ENCODE assay signal across 23 cellular contexts in genomic region chr4:77712675-77713074, GRCh38.
DNase-seq lines count a peak whose midpoint lies in the region; ATAC-seq, FAIRE-seq and TF ChIP-seq lines count a peak whose summit lies in the region.
"Had no signal": no experiment of that assay in that cellular context is flagged by ENCODE, and none has a peak within 500 bp of the region (broad histone marks: within the 10 kb centered on the region; RNA-seq: fewer than 3 reads in every experiment).

No MANE protein-coding gene starts in this region.

- H3K27ac Mint-ChIP-seq in activated naive CD4-positive, alpha-beta T cell treated with anti-CD3 and anti-CD28 coated beads, Interleukin-2, amount 50 U/mL, for 24 hours, result peak overlapping the region; percentile 6
- H3K27ac Mint-ChIP-seq in activated naive CD4-positive, alpha-beta T cell treated with anti-CD3 and anti-CD28 coated beads, Interleukin-2, amount 50 U/mL, for 72 hours, result no peak overlapping the region
- H3K27ac Mint-ChIP-seq in CD4-positive, alpha-beta T cell, result peak overlapping the region; percentile 19
- H3K27ac Mint-ChIP-seq in stimulated activated effector memory CD8-positive, alpha-beta T cell treated with anti-CD3 and anti-CD28 coated beads, Interleukin-12 subunit alpha, Interleukin-12 subunit beta, amount 100 ng/mL, for 72 hours, result peak overlapping the region; percentile 5

- no peak for TF ChIP-seq CTCF in CD4-positive, alpha-beta T cell (IDR thresholded peaks at IDR 0.05)
- TF ChIP-seq CTCF in GM12878 (IDR thresholded peaks at IDR 0.05 in 2 of 3, conservative IDR thresholded peaks at IDR 0.05 in 1 of 3; ENCODE audit: control insufficient read depth in 2 of 3, extremely low read depth in 1 of 3, insufficient read depth in 1 of 3, low read depth in 3 of 3, low read length in 3 of 3) (no peak), RWPE1 (conservative IDR thresholded peaks at IDR 0.05; ENCODE audit: low read depth) (no peak)

- WGBS in GM12878 (ENCODE audit: insufficient coverage, insufficient replicate concordance, low lambda C conversion rate, missing lambda C conversion rate), result 100% methylated on average over 1 of the region's 1 CpG

- BruUV-seq in GM12878 (replicated peaks; lab: Mats Ljungman, UMichigan), result no TSS peak

- no peaks in the 10 kb centered on the region for H3K9me3 Mint-ChIP-seq in activated naive CD4-positive, alpha-beta T cell treated with anti-CD3 and anti-CD28 coated beads, Interleukin-2, amount 50 U/mL, for 24 hours
- H3K9me3 Mint-ChIP-seq in activated naive CD4-positive, alpha-beta T cell treated with anti-CD3 and anti-CD28 coated beads, Interleukin-2, amount 50 U/mL, for 72 hours, result peaks cover 0 to 3% of the 10 kb centered on the region in 2 donors
- no peaks in the 10 kb centered on the region for H3K9me3 Mint-ChIP-seq in CD4-positive, alpha-beta T cell
- no peaks in the 10 kb centered on the region for H3K9me3 Mint-ChIP-seq in stimulated activated effector memory CD8-positive, alpha-beta T cell treated with anti-CD3 and anti-CD28 coated beads, Interleukin-12 subunit alpha, Interleukin-12 subunit beta, amount 100 ng/mL, for 72 hours

- no peak overlapping the region for H3K4me3 Mint-ChIP-seq in activated naive CD4-positive, alpha-beta T cell treated with anti-CD3 and anti-CD28 coated beads, Interleukin-2, amount 50 U/mL, for 24 hours
- H3K4me3 Mint-ChIP-seq in CD4-positive, alpha-beta T cell, result no peak overlapping the region
- H3K4me3 Mint-ChIP-seq in stimulated activated effector memory CD8-positive, alpha-beta T cell treated with anti-CD3 and anti-CD28 coated beads, Interleukin-12 subunit alpha, Interleukin-12 subunit beta, amount 100 ng/mL, for 72 hours, result no peak overlapping the region
- H3K4me3 Mint-ChIP-seq: B cell had no signal

- no peak for TF ChIP-seq RAD21 in GM12878 (IDR thresholded peaks at IDR 0.05; ENCODE audit: insufficient read depth, low read depth, low read length)

- TF ChIP-seq POLR2A in GM12878 (IDR thresholded peaks at IDR 0.05; ENCODE audit: low read depth, low read length), result no peak

- no peak for DNase-seq in activated naive CD4-positive, alpha-beta T cell treated with anti-CD3 and anti-CD28 coated beads, Interleukin-2, amount 50 U/mL, for 72 hours (ENCODE audit: low spot score in 2 of 2)
- DNase-seq in CD4-positive, alpha-beta T cell, result no peak
- DNase-seq in GM12878 (ENCODE audit: low read depth, low spot score) (no peak), RWPE1 (ENCODE audit: low spot score) (no peak)
- no peak for DNase-seq in stimulated activated effector memory CD8-positive, alpha-beta T cell treated with anti-CD3 and anti-CD28 coated beads, Interleukin-12 subunit alpha, Interleukin-12 subunit beta, amount 100 ng/mL, for 72 hours (ENCODE audit: low spot score in 2 of 2)
- DNase-seq in central memory CD4-positive, alpha-beta T cell, result no peak
- DNase-seq: GM23248, H7, KBM-7, MG63, NCI-H1105 treated with DMSO at 0.1 percent for 48 hours, NCI-H146, NCI-H1930, NCI-H2107, NCI-H524 treated with DMSO at 0.1 percent for 48 hours, NCI-H774, RPMI8226, SHP77 had no signal

- peaks cover 9% of the 10 kb centered on the region for H3K36me3 Mint-ChIP-seq in activated naive CD4-positive, alpha-beta T cell treated with anti-CD3 and anti-CD28 coated beads, Interleukin-2, amount 50 U/mL, for 24 hours
- H3K36me3 Mint-ChIP-seq in activated naive CD4-positive, alpha-beta T cell treated with anti-CD3 and anti-CD28 coated beads, Interleukin-2, amount 50 U/mL, for 72 hours, result peaks cover 0 to 38% of the 10 kb centered on the region in 2 donors
- peaks cover 43% of the 10 kb centered on the region for H3K36me3 Mint-ChIP-seq in CD4-positive, alpha-beta T cell (ENCODE audit: low read depth)
- H3K36me3 Mint-ChIP-seq in stimulated activated effector memory CD8-positive, alpha-beta T cell treated with anti-CD3 and anti-CD28 coated beads, Interleukin-12 subunit alpha, Interleukin-12 subunit beta, amount 100 ng/mL, for 72 hours, result peaks cover 51% of the 10 kb centered on the region

- POLR2A ChIA-PET in CD4-positive, alpha-beta T cell (lab: Charles Lee), result no interaction called here
- POLR2A ChIA-PET in GM12878 (lab: Charles Lee) (no interaction called here), RWPE1 (lab: Yijun Ruan, JAX; ENCODE audit: low non-redundant PET) (no interaction called here)

- no peaks in the 10 kb centered on the region for H3K36me3 ChIP-seq in GM12878 (ENCODE audit: control insufficient read depth in 2 of 2, insufficient read depth in 2 of 2, low read length in 1 of 2)
- H3K36me3 ChIP-seq: MG63 had no signal

- no peak overlapping the region for H3K9ac ChIP-seq in GM12878 (ENCODE audit: control insufficient read depth, insufficient read depth, low read length)
- H3K9ac ChIP-seq: GM23248 had no signal

- CTCF ChIA-PET in CD4-positive, alpha-beta T cell (lab: Charles Lee), result no interaction called here
- CTCF ChIA-PET in GM12878 (lab: Yijun Ruan, JAX), result no interaction called here
- CTCF ChIA-PET in RWPE1 (lab: Yijun Ruan, JAX), result no interaction called here

- TF ChIP-seq EP300 in GM12878 (IDR thresholded peaks at IDR 0.05; ENCODE audit: borderline replicate concordance in 1 of 2, control insufficient read depth in 1 of 2, low read depth in 2 of 2, low read length in 2 of 2), result no peak

- H2AFZ ChIP-seq in GM12878 (ENCODE audit: control insufficient read depth, low read depth, low read length), result no peak overlapping the region
- H2AFZ ChIP-seq: GM23248 had no signal

- intact Hi-C loops in CD4-positive, alpha-beta T cell (cut with DNase I, micrococcal nuclease), result no loop called here
- intact Hi-C loops in GM12878 (cut with micrococcal nuclease; ENCODE audit: unreplicated experiment), result no loop called here

- H4K20me1 ChIP-seq in GM12878 (ENCODE audit: control insufficient read depth, insufficient read depth), result no peaks in the 10 kb centered on the region

- H3K4me1 Mint-ChIP-seq in activated naive CD4-positive, alpha-beta T cell treated with anti-CD3 and anti-CD28 coated beads, Interleukin-2, amount 50 U/mL, for 24 hours, result peaks cover 25% of the 10 kb centered on the region
- peaks cover 10% of the 10 kb centered on the region for H3K4me1 Mint-ChIP-seq in CD4-positive, alpha-beta T cell (ENCODE audit: low read depth)
- peaks cover 13% of the 10 kb centered on the region for H3K4me1 Mint-ChIP-seq in stimulated activated effector memory CD8-positive, alpha-beta T cell treated with anti-CD3 and anti-CD28 coated beads, Interleukin-12 subunit alpha, Interleukin-12 subunit beta, amount 100 ng/mL, for 72 hours

- no peaks in the 10 kb centered on the region for H3K9me3 ChIP-seq in CD4-positive, alpha-beta T cell (ENCODE audit: control insufficient read depth, low read length)
- no peaks in the 10 kb centered on the region for H3K9me3 ChIP-seq in GM12878 (replicated peaks; ENCODE audit: control insufficient read depth, insufficient read depth, low read length)
- H3K9me3 ChIP-seq: MG63 had no signal

- no peak for ATAC-seq in activated naive CD4-positive, alpha-beta T cell treated with anti-CD3 and anti-CD28 coated beads, Interleukin-2, amount 50 U/mL, for 72 hours
- ATAC-seq in CD4-positive, alpha-beta T cell (ENCODE audit: poor library complexity), result no peak
- no peak for ATAC-seq in GM12878
- ATAC-seq in stimulated activated effector memory CD8-positive, alpha-beta T cell treated with anti-CD3 and anti-CD28 coated beads, Interleukin-12 subunit alpha, Interleukin-12 subunit beta, amount 100 ng/mL, for 72 hours, result no peak

- SMC1A ChIA-PET in GM12878 (lab: Charles Lee; ENCODE audit: uncharacterized antibody, unreplicated experiment), result interaction anchor here (1.0 kb wide), 1 partner anchor 12 kb away, joined by 3 read pairs; no protein-coding TSS in a partner anchor

- no peaks in the 10 kb centered on the region for H3K79me2 ChIP-seq in GM12878 (ENCODE audit: control insufficient read depth, insufficient read depth, low read length)

- no peak overlapping the region for H3K4me3 ChIP-seq in GM12878
- H3K4me3 ChIP-seq: GM23248, MG63 had no signal

- H3K27me3 ChIP-seq in CD4-positive, alpha-beta T cell (ENCODE audit: control insufficient read depth, insufficient read depth, low read length), result no peaks in the 10 kb centered on the region
- no peaks in the 10 kb centered on the region for H3K27me3 ChIP-seq in GM12878 (replicated peaks in 1 of 2; ENCODE audit: control insufficient read depth in 2 of 2, insufficient read depth in 2 of 2, low read length in 1 of 2)
- H3K27me3 ChIP-seq: MG63 had no signal

- no peaks in the 10 kb centered on the region for H3K4me1 ChIP-seq in GM12878 (ENCODE audit: control insufficient read depth, insufficient read depth, low read length)

- H3K27me3 Mint-ChIP-seq in activated naive CD4-positive, alpha-beta T cell treated with anti-CD3 and anti-CD28 coated beads, Interleukin-2, amount 50 U/mL, for 24 hours, result no peaks in the 10 kb centered on the region
- H3K27me3 Mint-ChIP-seq in CD4-positive, alpha-beta T cell, result no peaks in the 10 kb centered on the region
- H3K27me3 Mint-ChIP-seq: B cell had no signal

- H3K27ac ChIP-seq in CD4-positive, alpha-beta T cell (ENCODE audit: low read depth, low read length), result no peak overlapping the region
- H3K27ac ChIP-seq in GM12878 (ENCODE audit: control insufficient read depth, insufficient read depth) (no peak overlapping the region), RWPE1 (no peak overlapping the region)
- H3K27ac ChIP-seq: C4-2B, GM23248, HL-60 had no signal

- H3K4me2 ChIP-seq in GM12878 (ENCODE audit: control insufficient read depth, insufficient read depth), result no peak overlapping the region

- in situ Hi-C loops in GM12878 (cut with MboI), result no loop called here

- RAD21 ChIA-PET in GM12878 (lab: Charles Lee; ENCODE audit: unreplicated experiment), result no interaction called here

- peak; percentile 44 for FAIRE-seq in GM12878 (lab: Jason Lieb, UNC)
- FAIRE-seq: GM18507 had no signal

TF ChIP-seq in GM12878, 131 proteins besides CTCF, POLR2A, EP300 and RAD21:
- no peak for TF ChIP-seq ETV6 (conservative IDR thresholded peaks at IDR 0.05 in 1 of 2, IDR thresholded peaks at IDR 0.05 in 1 of 2; ENCODE audit: borderline replicate concordance in 1 of 2, low read depth in 1 of 2)
TF ChIP-seq in GM12878: peak in this region for 0.

Comparison
In these comparisons a context has a peak if more than half of its experiments do, and no peak if none do; other contexts are left out.
1. H3K27ac Mint-ChIP-seq: peak in activated naive CD4-positive, alpha-beta T cell treated with anti-CD3 and anti-CD28 coated beads, Interleukin-2, amount 50 U/mL, for 24 hours (single experiment), CD4-positive, alpha-beta T cell (single experiment) and stimulated activated effector memory CD8-positive, alpha-beta T cell treated with anti-CD3 and anti-CD28 coated beads, Interleukin-12 subunit alpha, Interleukin-12 subunit beta, amount 100 ng/mL, for 72 hours (single experiment); none in activated naive CD4-positive, alpha-beta T cell treated with anti-CD3 and anti-CD28 coated beads, Interleukin-2, amount 50 U/mL, for 72 hours (0 of 2).